ENCODE assay signal across 33 cellular contexts in genomic region chr1:72341661-72342060, GRCh38. TPM values are rescaled to one million over a fixed set of nuclear protein-coding genes. Genes with fewer than 3 reads are reported as not detected.
"Had no signal": no experiment of that assay in that cellular context is flagged by ENCODE, and none has a peak within 500 bp of the region (broad histone marks: within the 10 kb centered on the region; RNA-seq: fewer than 3 reads in every experiment).

No MANE protein-coding gene starts in this region.

- ATAC-seq: activated naive CD4-positive, alpha-beta T cell treated with anti-CD3 and anti-CD28 coated beads, Interleukin-2, amount 50 U/mL, for 72 hours; activated naive CD8-positive, alpha-beta T cell treated with anti-CD3 and anti-CD28 coated beads, Interleukin-2, amount 50 U/mL, for 24 hours; activated T-cell treated with anti-CD3 and anti-CD28 coated beads, Interleukin-2, amount 50 U/mL, for 4 hours; activated T-cell treated with anti-CD3 and anti-CD28 coated beads, Interleukin-2, amount 50 U/mL, for 72 hours; activated T-helper 17 cell treated with anti-CD3 and anti-CD28 coated beads, Interleukin-2, amount 50 U/mL, for 72 hours; body of pancreas had no signal

- H3K27me3 ChIP-seq: adrenal gland, ascending aorta, body of pancreas, brain microvascular endothelial cell, cardiac muscle cell had no signal

- H3K4me1 ChIP-seq: adrenal gland, ascending aorta, body of pancreas had no signal

- DNase-seq: activated effector memory CD4-positive, alpha-beta T cell treated with anti-CD3 and anti-CD28 coated beads, Interleukin-2, amount 50 U/mL, for 16 hours; activated effector memory CD4-positive, alpha-beta T cell treated with Interleukin-2 at 50 U/mL for 16 hours; activated gamma-delta T cell; activated gamma-delta T cell treated with Interleukin-2 at 50 U/mL for 16 hours; activated naive CD4-positive, alpha-beta T cell; activated naive CD4-positive, alpha-beta T cell treated with anti-CD3 and anti-CD28 coated beads for 36 hours; activated naive CD4-positive, alpha-beta T cell treated with anti-CD3 and anti-CD28 coated beads, Interleukin-2, amount 10 ng/mL, durations not matched to agents 7 days and 5 days; activated naive CD4-positive, alpha-beta T cell treated with anti-CD3 and anti-CD28 coated beads, Interleukin-2, amount 50 U/mL, for 16 hours; activated naive CD4-positive, alpha-beta T cell treated with Interleukin-2 at 50 U/mL for 16 hours; activated naive CD8-positive, alpha-beta T cell treated with anti-CD3 and anti-CD28 coated beads for 36 hours; activated naive CD8-positive, alpha-beta T cell treated with anti-CD3 and anti-CD28 coated beads, Interleukin-2, amount 10 ng/mL, durations not matched to agents 7 days and 5 days; activated naive CD8-positive, alpha-beta T cell treated with anti-CD3 and anti-CD28 coated beads, Interleukin-2, amount 50 U/mL, for 24 hours; activated T-cell treated with anti-CD3 and anti-CD28 coated beads, Interleukin-2, amount 50 U/mL, for 1 hour; activated T-cell treated with anti-CD3 and anti-CD28 coated beads, Interleukin-2, amount 50 U/mL, for 24 hours; activated T-cell treated with anti-CD3 and anti-CD28 coated beads, Interleukin-2, amount 50 U/mL, for 4 hours; activated T-cell treated with anti-CD3 and anti-CD28 coated beads, Interleukin-2, amount 50 U/mL, for 48 hours; activated T-cell treated with anti-CD3 and anti-CD28 coated beads, Interleukin-2, amount 50 U/mL, for 72 hours; adrenal gland; amniotic stem cell; amygdala; anterior cingulate cortex; aorta; body of pancreas; brain microvascular endothelial cell; caudate nucleus; central memory CD4-positive, alpha-beta T cell; cerebellar nuclear complex had no signal

- H3K9me3 ChIP-seq: adrenal gland, ascending aorta, body of pancreas had no signal

- H3K36me3 ChIP-seq: adrenal gland, ascending aorta, brain microvascular endothelial cell, cardiac muscle cell had no signal

- H3K4me3 ChIP-seq: adrenal gland, ascending aorta, body of pancreas, cardiac muscle cell had no signal

- H3K27ac ChIP-seq: adrenal gland, ascending aorta, body of pancreas, brain microvascular endothelial cell, cardiac muscle cell had no signal

RNA-seq across cellular contexts. Expression of gene NEGR1, which starts 59.3 kb away (rescaled TPM):
- total RNA-seq: activated naive CD4-positive, alpha-beta T cell treated with anti-CD3 and anti-CD28 coated beads for 36 hours; activated naive CD4-positive, alpha-beta T cell treated with anti-CD3 and anti-CD28 coated beads, Interleukin-2, amount 50 U/mL, for 72 hours; activated naive CD8-positive, alpha-beta T cell treated with anti-CD3 and anti-CD28 coated beads for 36 hours; activated naive CD8-positive, alpha-beta T cell treated with anti-CD3 and anti-CD28 coated beads, Interleukin-2, amount 10 ng/mL, durations not matched to agents 7 days and 5 days; activated T-cell treated with anti-CD3 and anti-CD28 coated beads, Interleukin-2, amount 50 U/mL, for 4 hours; activated T-helper 1 cell treated with anti-CD3 and anti-CD28 coated beads, Interleukin-12 subunit alpha, Interleukin-12 subunit beta, Interleukin-2, Interleukin-4 antibody, amounts not matched to agents 30 ng/mL and 10 ng/mL and 1 ng/mL, durations not matched to agents 14 hours and 24 hours and 36 hours; activated T-helper 17 cell treated with anti-CD3 and anti-CD28 coated beads, Interleukin-2, amount 50 U/mL, for 72 hours; activated T-helper 2 cell treated with anti-CD3 and anti-CD28 coated beads, Interferon-gamma antibody, Interleukin-2, Interleukin-4, amounts not matched to agents 10 μg/mL and 5 μg/mL and 100 μg/mL, durations not matched to agents 14 hours and 24 hours and 36 hours had no signal
